ENCODE assay signal across 1 cellular context in genomic region chr2:27891063-27891819, GRCh38.
TF ChIP-seq lines count a peak whose summit lies in the region.

No MANE protein-coding gene starts in this region.

TF ChIP-seq in HepG2, 621 proteins besides CTCF, POLR2A, EP300 and RAD21 (continued from another document and continues in another):
- TF ChIP-seq BATF2 (CRISPR knock-in tag; IDR thresholded peaks at IDR 0.05) (no peak), MIER2 (CRISPR knock-in tag; IDR thresholded peaks at IDR 0.05) (no peak), MXD1 (CRISPR knock-in tag; IDR thresholded peaks at IDR 0.05) (peak; percentile 72; the same call in 1 of the 2 replicates), HOMEZ (CRISPR knock-in tag; IDR thresholded peaks at IDR 0.05; ENCODE audit: low read depth) (peak; percentile 38; the same call in 1 of the 2 replicates), NR0B2 (CRISPR knock-in tag; IDR thresholded peaks at IDR 0.05) (peak; percentile 82; the same call in 1 of the 2 replicates), CREB1 (IDR thresholded peaks at IDR 0.05) (peak; percentile 99), CREB1 (CRISPR knock-in tag; IDR thresholded peaks at IDR 0.05) (peak; percentile 100), TBL1XR1 (IDR thresholded peaks at IDR 0.05; ENCODE audit: borderline replicate concordance, low read length, partially characterized antibody) (peak; percentile 44), PRMT3 (CRISPR knock-in tag; IDR thresholded peaks at IDR 0.05; ENCODE audit: borderline replicate concordance, low read depth) (0 out of 2 replicates have a peak, but pooled peaks have one; percentile 13), SP1 (IDR thresholded peaks at IDR 0.05) (no peak), SP1 (CRISPR knock-in tag; IDR thresholded peaks at IDR 0.05) (peak; percentile 78), ZNF569 (CRISPR knock-in tag; IDR thresholded peaks at IDR 0.05; ENCODE audit: borderline replicate concordance) (0 out of 2 replicates have a peak, but pooled peaks have one; percentile 53), U2AF2 (IDR thresholded peaks at IDR 0.05; ENCODE audit: low read depth, low read length) (no peak), ATF3 (CRISPR knock-in tag; IDR thresholded peaks at IDR 0.05) (peak; percentile 37; the same call in 1 of the 2 replicates), FOSL2 (CRISPR knock-in tag; IDR thresholded peaks at IDR 0.05) (peak; percentile 30), ZBTB8A (CRISPR knock-in tag; IDR thresholded peaks at IDR 0.05; ENCODE audit: borderline replicate concordance, low read depth) (0 out of 2 replicates have a peak, but pooled peaks have one; percentile 74), ZNF713 (CRISPR knock-in tag; IDR thresholded peaks at IDR 0.05) (no peak), ZBTB42 (CRISPR knock-in tag; IDR thresholded peaks at IDR 0.05) (0 out of 2 replicates have a peak, but pooled peaks have one; percentile 40), KAT2B (IDR thresholded peaks at IDR 0.05; ENCODE audit: borderline replicate concordance, low read depth, low read length) (no peak), ELK4 (CRISPR knock-in tag; IDR thresholded peaks at IDR 0.05; ENCODE audit: borderline replicate concordance) (0 out of 2 replicates have a peak, but pooled peaks have one; percentile 38), HNRNPL (IDR thresholded peaks at IDR 0.05; ENCODE audit: low read depth, low read length) (no peak), MIER3 (CRISPR knock-in tag; IDR thresholded peaks at IDR 0.05; ENCODE audit: borderline replicate concordance) (0 out of 2 replicates have a peak, but pooled peaks have one; percentile 27), HMGXB4 (CRISPR knock-in tag; IDR thresholded peaks at IDR 0.05; ENCODE audit: borderline replicate concordance in 1 of 2, low read depth in 1 of 2) (0 out of 4 replicates have a peak, but pooled peaks have one; percentile 7 to 30), ZNF550 (CRISPR knock-in tag; IDR thresholded peaks at IDR 0.05; ENCODE audit: borderline replicate concordance) (no peak), ZNF549 (CRISPR knock-in tag; IDR thresholded peaks at IDR 0.05) (no peak), RFX5 (IDR thresholded peaks at IDR 0.05; ENCODE audit: low read depth, low read length) (peak; percentile 25; the same call in 1 of the 2 replicates), ZNF772 (CRISPR knock-in tag; IDR thresholded peaks at IDR 0.05) (peak; percentile 70; the same call in 1 of the 2 replicates), KIAA2018 (CRISPR knock-in tag; IDR thresholded peaks at IDR 0.05; ENCODE audit: borderline replicate concordance) (peak; percentile 43; the same call in 1 of the 2 replicates), RBM22 (optimal IDR thresholded peaks at IDR 0.05; ENCODE audit: low read length) (peak; percentile 21), ZEB1 (IDR thresholded peaks at IDR 0.05; ENCODE audit: insufficient replicate concordance, low read depth) (no peak), KDM4B (CRISPR knock-in tag; IDR thresholded peaks at IDR 0.05) (no peak), MYC (CRISPR knock-in tag; IDR thresholded peaks at IDR 0.05; ENCODE audit: borderline replicate concordance) (peak; percentile 75; the same call in 1 of the 2 replicates), BRCA1 (CRISPR knock-in tag; IDR thresholded peaks at IDR 0.05) (no peak), ZNF142 (CRISPR knock-in tag; IDR thresholded peaks at IDR 0.05) (no peak)
